In genomic region chr2:197310271-197310939, GRCh38 we compare ENCODE assay signal across 2 cellular contexts.
TF ChIP-seq lines count a peak whose summit lies in the region.

Gene ANKRD44, minus strand, starts transcription at chr2:197310780. Its CDS starts 176 bp downstream, at chr2:197310604.

TF ChIP-seq in IMR-90, 13 proteins besides CTCF, POLR2A, EP300 and RAD21 (continued from another document):
- TF ChIP-seq ELK1 (IDR thresholded peaks at IDR 0.05; ENCODE audit: borderline replicate concordance, low read depth, low read length), result no peak
- TF ChIP-seq BHLHE40 (IDR thresholded peaks at IDR 0.05; ENCODE audit: low read depth, low read length), result 0 out of 2 replicates have a peak, but pooled peaks have one; percentile 18
- peak; percentile 62 for TF ChIP-seq SMC3 (IDR thresholded peaks at IDR 0.05; ENCODE audit: low read depth, low read length)
- TF ChIP-seq USF2 (IDR thresholded peaks at IDR 0.05; ENCODE audit: low read depth, low read length), result no peak
- TF ChIP-seq CHD1 (IDR thresholded peaks at IDR 0.05; ENCODE audit: low read depth, low read length), result no peak
- TF ChIP-seq MXI1 (IDR thresholded peaks at IDR 0.05; ENCODE audit: borderline replicate concordance, low read depth, low read length), result peak; percentile 42; the same call in 1 of the 2 replicates

TF ChIP-seq in PFSK-1, 5 proteins besides CTCF, POLR2A, EP300 and RAD21 (continued from another document):
- TF ChIP-seq REST (IDR thresholded peaks at IDR 0.05; ENCODE audit: insufficient read depth in 1 of 2, low read depth in 2 of 2, low read length in 2 of 2), result no peak
- no peak for TF ChIP-seq TAF1 (IDR thresholded peaks at IDR 0.05; ENCODE audit: borderline replicate concordance, insufficient read depth, low read length)
- peak; percentile 85 for TF ChIP-seq FOXP2 (optimal IDR thresholded peaks at IDR 0.05; ENCODE audit: borderline replicate concordance, extremely low read depth, extremely low read length, insufficient read depth)
